Comparison of ENCODE assay signal across 13 cellular contexts in the genomic region with DNA sequence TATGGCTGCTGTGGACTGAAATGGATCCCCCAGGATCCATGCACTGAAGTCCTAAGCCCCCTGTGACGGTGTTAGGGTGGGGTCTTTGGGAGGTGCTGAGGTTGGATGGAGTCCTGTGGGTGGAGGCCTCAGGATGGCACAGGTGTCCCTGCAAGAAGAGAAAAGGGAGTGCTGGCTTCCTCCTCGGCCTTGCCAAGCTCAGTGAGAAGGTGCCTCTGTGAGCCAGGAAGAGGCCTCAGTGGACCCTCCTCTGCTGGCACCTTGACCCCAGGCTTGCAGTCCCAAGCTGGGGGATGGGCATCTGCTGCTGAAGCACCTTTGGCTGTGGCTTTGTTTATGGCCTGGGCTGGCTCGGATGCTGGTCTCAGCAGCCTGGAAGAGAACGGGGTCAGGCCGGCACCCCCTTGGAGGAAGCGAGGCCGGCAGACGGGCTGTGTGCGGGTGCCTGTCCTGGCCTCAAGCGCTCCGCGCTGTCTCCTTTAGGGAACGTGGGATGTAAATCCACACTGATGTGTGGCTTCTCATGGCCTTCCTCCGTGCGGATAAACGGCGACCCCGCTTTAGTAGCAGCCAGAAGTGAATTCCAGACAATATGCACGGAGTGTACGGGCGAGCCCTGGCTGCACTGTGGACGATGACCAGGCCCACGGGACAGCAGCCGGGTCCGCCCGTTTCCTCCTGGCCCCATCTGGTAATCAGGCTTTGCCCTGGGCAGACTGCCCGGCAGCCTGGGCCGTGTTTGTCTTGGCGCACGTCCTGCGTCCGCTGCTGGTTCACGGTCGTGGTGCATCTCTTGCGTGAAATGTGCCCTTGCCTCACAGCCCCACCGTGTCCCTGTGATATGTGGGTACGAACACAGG.
DNase-seq lines count a peak whose midpoint lies in the region; ATAC-seq, FAIRE-seq and TF ChIP-seq lines count a peak whose summit lies in the region.
"Had no signal": no experiment of that assay in that cellular context is flagged by ENCODE, and none has a peak within 500 bp of the region (broad histone marks: within the 10 kb centered on the region; RNA-seq: fewer than 3 reads in every experiment).

No MANE protein-coding gene starts in this region.

- no peak for TF ChIP-seq CTCF in Caco-2 (IDR thresholded peaks at IDR 0.05; ENCODE audit: insufficient read depth in 1 of 2, low read depth in 1 of 2, low read length in 1 of 2, severe bottlenecking in 1 of 2, unreplicated experiment in 1 of 2)

- no peak for TF ChIP-seq POLR2A in GM12892 (IDR thresholded peaks at IDR 0.05; ENCODE audit: low read depth, low read length)

- POLR2A ChIA-PET in Caco-2 (lab: Charles Lee) = interaction anchor here (0.6 kb wide), 1 partner anchor 131 kb away, joined by 3 read pairs; no protein-coding TSS in a partner anchor

- peaks cover 7% of the 10 kb centered on the region for H3K9me3 Mint-ChIP-seq in Caco-2 (ENCODE audit: unreplicated experiment)

- H3K9me3 ChIP-seq in Caco-2 = no peaks in the 10 kb centered on the region

- H3K27ac Mint-ChIP-seq in Caco-2 (ENCODE audit: unreplicated experiment) = peak overlapping the region; percentile 79
- H3K27ac Mint-ChIP-seq: activated CD4-positive, alpha-beta T cell treated with anti-CD3 and anti-CD28 coated beads, Interleukin-2, amount 10 ng/mL, durations not matched to agents 24 days and 14 days had no signal

- intact Hi-C loops in Caco-2 (cut with micrococcal nuclease; ENCODE audit: unreplicated experiment) (loop anchor here (5.0 kb wide), 1 partner anchor 142 kb away; no protein-coding TSS in a partner anchor), left cardiac atrium (cut with DNase I) (no loop called here), posterior vena cava (cut with DNase I) (no loop called here)

- peaks cover 5% of the 10 kb centered on the region for H3K36me3 Mint-ChIP-seq in Caco-2 (ENCODE audit: insufficient read depth, unreplicated experiment)

- no peak overlapping the region for H3K4me3 Mint-ChIP-seq in Caco-2 (ENCODE audit: unreplicated experiment)
- H3K4me3 Mint-ChIP-seq: activated CD4-positive, alpha-beta T cell treated with anti-CD3 and anti-CD28 coated beads, Interleukin-2, amount 10 ng/mL, durations not matched to agents 24 days and 14 days had no signal

- H3K4me1 ChIP-seq in Caco-2 = peaks cover 24% of the 10 kb centered on the region
- H3K4me1 ChIP-seq: foreskin keratinocyte had no signal

- H3K27me3 Mint-ChIP-seq in Caco-2 (ENCODE audit: insufficient read depth, unreplicated experiment) = no peaks in the 10 kb centered on the region
- H3K27me3 Mint-ChIP-seq: activated CD4-positive, alpha-beta T cell treated with anti-CD3 and anti-CD28 coated beads, Interleukin-2, amount 10 ng/mL, durations not matched to agents 24 days and 14 days had no signal

- H3K4me3 ChIP-seq in Caco-2 (ENCODE audit: low read depth, low read length) = no peak overlapping the region

- no peak for DNase-seq in Caco-2
- peak; percentile 75 for DNase-seq in RPMI7951 (ENCODE audit: low read depth)
- DNase-seq in left cardiac atrium = peak; percentile 86
- DNase-seq in posterior vena cava (ENCODE audit: low spot score) = peak; percentile 90
- no peak for DNase-seq in GM12892 (ENCODE audit: insufficient read length)
- no peak for DNase-seq in T-helper 2 cell
- DNase-seq in NAMALWA (ENCODE audit: low spot score) = no peak
- DNase-seq: activated CD4-positive, alpha-beta T cell treated with anti-CD3 and anti-CD28 coated beads, Interleukin-2, amount 10 ng/mL, durations not matched to agents 24 days and 14 days; activated effector memory CD4-positive, alpha-beta T cell treated with anti-CD3 and anti-CD28 coated beads, Interleukin-2, amount 50 U/mL, for 16 hours; central memory CD4-positive, alpha-beta T cell; foreskin keratinocyte; SW 1271 had no signal

- H3K4me1 Mint-ChIP-seq in Caco-2 (ENCODE audit: low read depth, unreplicated experiment) = peaks cover 7% of the 10 kb centered on the region
- H3K4me1 Mint-ChIP-seq: activated CD4-positive, alpha-beta T cell treated with anti-CD3 and anti-CD28 coated beads, Interleukin-2, amount 10 ng/mL, durations not matched to agents 24 days and 14 days had no signal

- CTCF ChIA-PET in Caco-2 (lab: Charles Lee) = no interaction called here

- FAIRE-seq in GM12892 (lab: Jason Lieb, UNC) = no peak

- H3K27me3 ChIP-seq in Caco-2 (replicated peaks; ENCODE audit: control insufficient read depth, insufficient read depth, low read length) = no peaks in the 10 kb centered on the region

- ATAC-seq in left cardiac atrium = peak; percentile 88 to 91
- ATAC-seq in GM19397 (IDR thresholded peaks at IDR 0.05; ENCODE audit: unreplicated experiment) = no peak
- ATAC-seq: foreskin keratinocyte had no signal

- H3K36me3 ChIP-seq in Caco-2 (ENCODE audit: control insufficient read depth, insufficient read depth, low read length) = no peaks in the 10 kb centered on the region

- no TSS peak for BruUV-seq in Caco-2 (replicated peaks; lab: Mats Ljungman, UMichigan)

Comparison
In these comparisons a context has a peak if more than half of its experiments do, and no peak if none do; other contexts are left out.
1. DNase-seq: peak in RPMI7951 (single experiment), left cardiac atrium (single experiment) and posterior vena cava (single experiment); none in Caco-2 (0 of 2), GM12892 (single experiment), T-helper 2 cell (0 of 5) and NAMALWA (single experiment).